In genomic region chr2:95990884-95991283, GRCh38 we compare ENCODE assay signal across 10 cellular contexts. TPM values are rescaled to one million over a fixed set of nuclear protein-coding genes. Genes with fewer than 3 reads are reported as not detected.
A peak's percentile ranks its signal among the peaks of the same experiment; 100 is the strongest.
DNase-seq lines count a peak whose midpoint lies in the region; ATAC-seq and TF ChIP-seq lines count a peak whose summit lies in the region.
"Not testable (repeated sequence)": the region's sequence is repeated elsewhere in the genome, so short reads cannot be mapped to it uniquely, and the experiment has no call there.
"Had no signal": no experiment of that assay in that cellular context is flagged by ENCODE, and none has a peak within 500 bp of the region (broad histone marks: within the 10 kb centered on the region; RNA-seq: fewer than 3 reads in every experiment).

No MANE protein-coding gene starts in this region.

- H3K27me3 ChIP-seq in HAP-1 (ENCODE audit: low read depth); Panc1 (ENCODE audit: control insufficient read depth, insufficient read depth, low read length); breast epithelium: not testable (repeated sequence)

- H3K4me1 ChIP-seq in HAP-1; Panc1 (ENCODE audit: control insufficient read depth, insufficient read depth, low read length); breast epithelium: not testable (repeated sequence)

- not testable (repeated sequence) for BruUV-seq in Panc1 (replicated peaks; lab: Mats Ljungman, UMichigan)

- H3K27ac Mint-ChIP-seq in activated CD8-positive, alpha-beta memory T cell treated with anti-CD3 and anti-CD28 coated beads, Interleukin-2, amount 10 ng/mL, durations not matched to agents 7 days and 5 days: not testable (repeated sequence)
- peak overlapping the region in 3 of 10 donors; percentile 52 to 97 (median 59) for H3K27ac Mint-ChIP-seq in naive thymus-derived CD8-positive, alpha-beta T cell
- peak overlapping the region; percentile 94 for H3K27ac Mint-ChIP-seq in stimulated activated memory B cell treated with anti-CD40 and anti-IgM and Interleukin-4, amounts not matched to agents 10 μg/mL and 1 μg/mL and 100 μg/mL, for 72 hours

- H3K9me3 ChIP-seq in HAP-1; Panc1 (ENCODE audit: control insufficient read depth, insufficient read depth, low read depth, low read length); breast epithelium: not testable (repeated sequence)

- in situ Hi-C loops in HAP-1 (cut with MboI; ENCODE audit: low sequenced_read_pairs); Panc1 (cut with HindIII; ENCODE audit: low pct_unique_long_range_greater_than_20kb, low sequenced_read_pairs): not testable (repeated sequence)

- DNase-seq in AG04449 (ENCODE audit: low read depth, low spot score); HAP-1 (ENCODE audit: low spot score in 2 of 2); Panc1 (ENCODE audit: low read depth, low spot score); breast epithelium (ENCODE audit: low spot score in 2 of 2); fibroblast of the aortic adventitia (ENCODE audit: low read depth); naive thymus-derived CD8-positive, alpha-beta T cell: not testable (repeated sequence)
- DNase-seq in activated CD8-positive, alpha-beta memory T cell treated with anti-CD3 and anti-CD28 coated beads, Interleukin-2, amount 10 ng/mL, durations not matched to agents 7 days and 5 days: peak; percentile 43

- TF ChIP-seq CTCF in AG04449 (IDR thresholded peaks at IDR 0.05; ENCODE audit: insufficient read depth, low read length, missing control alignments); Panc1 (IDR thresholded peaks at IDR 0.05); breast epithelium (IDR thresholded peaks at IDR 0.05); fibroblast of the aortic adventitia (IDR thresholded peaks at IDR 0.05; ENCODE audit: insufficient read depth, low read length): not testable (repeated sequence)

- not testable (repeated sequence) for H3K36me3 ChIP-seq in HAP-1 (replicated peaks); Panc1 (ENCODE audit: control insufficient read depth, insufficient read depth, low read length); breast epithelium

- intact Hi-C loops in Panc1 (cut with micrococcal nuclease; ENCODE audit: unreplicated experiment); breast epithelium (cut with DNase I; ENCODE audit: low total_unique reads): not testable (repeated sequence)

- CTCF ChIA-PET in AG04449 (lab: Yijun Ruan, JAX): interaction anchor here (2.6 to 2.8 kb wide), 2 partner anchors 127 to 183 kb away, joined by 31 to 35 read pairs; partner anchors contain the start of gene ADRA2B
- CTCF ChIA-PET in Panc1 (lab: Charles Lee); activated CD8-positive, alpha-beta memory T cell treated with anti-CD3 and anti-CD28 coated beads, Interleukin-2, amount 10 ng/mL, durations not matched to agents 7 days and 5 days (lab: Charles Lee): not testable (repeated sequence)

- POLR2A ChIA-PET in AG04449 (lab: Yijun Ruan, JAX); Panc1 (lab: Charles Lee): not testable (repeated sequence)
- POLR2A ChIA-PET in naive thymus-derived CD8-positive, alpha-beta T cell (lab: Charles Lee): interaction anchor here (0.8 kb wide), 2 partner anchors 126 to 218 kb away, joined by 3 read pairs; partner anchors contain the start of gene STARD7

- not testable (repeated sequence) for H3K9me3 Mint-ChIP-seq in activated CD8-positive, alpha-beta memory T cell treated with anti-CD3 and anti-CD28 coated beads, Interleukin-2, amount 10 ng/mL, durations not matched to agents 7 days and 5 days (ENCODE audit: low read depth); naive thymus-derived CD8-positive, alpha-beta T cell; stimulated activated memory B cell treated with anti-CD40 and anti-IgM and Interleukin-4, amounts not matched to agents 10 μg/mL and 1 μg/mL and 100 μg/mL, for 72 hours

- H3K4me1 Mint-ChIP-seq in activated CD8-positive, alpha-beta memory T cell treated with anti-CD3 and anti-CD28 coated beads, Interleukin-2, amount 10 ng/mL, durations not matched to agents 7 days and 5 days: peaks cover 11% of the 10 kb centered on the region
- H3K4me1 Mint-ChIP-seq in naive thymus-derived CD8-positive, alpha-beta T cell; stimulated activated memory B cell treated with anti-CD40 and anti-IgM and Interleukin-4, amounts not matched to agents 10 μg/mL and 1 μg/mL and 100 μg/mL, for 72 hours: not testable (repeated sequence)

- not testable (repeated sequence) for TF ChIP-seq POLR2A in breast epithelium (IDR thresholded peaks at IDR 0.05)

- H3K36me3 Mint-ChIP-seq in activated CD8-positive, alpha-beta memory T cell treated with anti-CD3 and anti-CD28 coated beads, Interleukin-2, amount 10 ng/mL, durations not matched to agents 7 days and 5 days; naive thymus-derived CD8-positive, alpha-beta T cell; stimulated activated memory B cell treated with anti-CD40 and anti-IgM and Interleukin-4, amounts not matched to agents 10 μg/mL and 1 μg/mL and 100 μg/mL, for 72 hours: not testable (repeated sequence)

- ATAC-seq in Panc1; activated CD8-positive, alpha-beta memory T cell treated with anti-CD3 and anti-CD28 coated beads, Interleukin-2, amount 10 ng/mL, durations not matched to agents 7 days and 5 days; naive thymus-derived CD8-positive, alpha-beta T cell; stimulated activated memory B cell treated with anti-CD40 and anti-IgM and Interleukin-4, amounts not matched to agents 10 μg/mL and 1 μg/mL and 100 μg/mL, for 72 hours: not testable (repeated sequence)

- H3K27me3 Mint-ChIP-seq in activated CD8-positive, alpha-beta memory T cell treated with anti-CD3 and anti-CD28 coated beads, Interleukin-2, amount 10 ng/mL, durations not matched to agents 7 days and 5 days: peaks cover 19% of the 10 kb centered on the region
- H3K27me3 Mint-ChIP-seq in naive thymus-derived CD8-positive, alpha-beta T cell: peaks cover 0 to 20% (median 3%) of the 10 kb centered on the region in 5 donors
- not testable (repeated sequence) for H3K27me3 Mint-ChIP-seq in stimulated activated memory B cell treated with anti-CD40 and anti-IgM and Interleukin-4, amounts not matched to agents 10 μg/mL and 1 μg/mL and 100 μg/mL, for 72 hours

- H3K4me3 Mint-ChIP-seq in activated CD8-positive, alpha-beta memory T cell treated with anti-CD3 and anti-CD28 coated beads, Interleukin-2, amount 10 ng/mL, durations not matched to agents 7 days and 5 days: peak overlapping the region; percentile 66
- peak overlapping the region in 6 of 10 donors; percentile 41 to 92 (median 52) for H3K4me3 Mint-ChIP-seq in naive thymus-derived CD8-positive, alpha-beta T cell
- peak overlapping the region; percentile 68 for H3K4me3 Mint-ChIP-seq in stimulated activated memory B cell treated with anti-CD40 and anti-IgM and Interleukin-4, amounts not matched to agents 10 μg/mL and 1 μg/mL and 100 μg/mL, for 72 hours

- not testable (repeated sequence) for H3K27ac ChIP-seq in Panc1 (ENCODE audit: low read length)
- peak overlapping the region in 1 of 2 donors; percentile 93 for H3K27ac ChIP-seq in breast epithelium

- H3K4me3 ChIP-seq in AG04449 (ENCODE audit: low read depth, low read length) (peak overlapping the region; percentile 51), HAP-1 (peak overlapping the region; percentile 27), Panc1 (ENCODE audit: low read depth in 2 of 2, low read length in 2 of 2) (peak overlapping the region; percentile 25 to 35; a peak in 3 of 4 replicates), breast epithelium (peak overlapping the region; percentile 49 to 87 (median 72)), fibroblast of the aortic adventitia (ENCODE audit: low read depth, low read length) (peak overlapping the region; percentile 56)

RNA-seq across cellular contexts. Expression of gene ANKRD36C, which starts 0.7 kb away (rescaled TPM):
- 22.0 TPM for total RNA-seq in Panc1 (2021; ENCODE audit: unreplicated experiment)
- 3.1 TPM for polyA plus RNA-seq in Panc1 (2012; ENCODE audit: insufficient read length)
- 100 to 1,000 TPM in 1 of 2 experiments, 10 to 100 TPM in 1; 58.8 to 132 TPM for total RNA-seq in activated CD8-positive, alpha-beta memory T cell treated with anti-CD3 and anti-CD28 coated beads, Interleukin-2, amount 10 ng/mL, durations not matched to agents 7 days and 5 days
- 100 to 1,000 TPM in 1 of 3 donors, 10 to 100 TPM in 2; 54.7 to 407 (median 81.3) TPM for total RNA-seq in breast epithelium
- total RNA-seq in fibroblast of the aortic adventitia (ENCODE audit: low replicate concordance): 69.1 and 94.5 TPM in 2 replicates
- total RNA-seq in naive thymus-derived CD8-positive, alpha-beta T cell: 10 to 100 TPM; 67.1 to 71.8 TPM
- polyA plus RNA-seq in naive thymus-derived CD8-positive, alpha-beta T cell: 10 to 100 TPM in 2 of 3 donors, 1 to 10 TPM in 1; 8.4 to 13.6 (median 12.9) TPM

RNA-seq across cellular contexts. Expression of gene GPAT2, which starts 43.8 kb away (rescaled TPM):
- total RNA-seq in Panc1 (2021; ENCODE audit: unreplicated experiment) (not detected), breast epithelium (10 to 100 TPM in 1 of 3 donors, 1 to 10 TPM in 2; 5.9 to 11.7 (median 8.8) TPM), fibroblast of the aortic adventitia (ENCODE audit: low replicate concordance) (10.2 TPM in 1 of 2 replicates, not detected in the other)
- polyA plus RNA-seq in Panc1 (2012; ENCODE audit: insufficient read length): not detected
- total RNA-seq in activated CD8-positive, alpha-beta memory T cell treated with anti-CD3 and anti-CD28 coated beads, Interleukin-2, amount 10 ng/mL, durations not matched to agents 7 days and 5 days: 10 to 100 TPM; 19.6 to 26.7 TPM
- 10 to 100 TPM in 1 of 2 experiments, 1 to 10 TPM in 1; 9.9 to 11.7 TPM for total RNA-seq in naive thymus-derived CD8-positive, alpha-beta T cell
- 1 to 10 TPM; 1.1 to 8.8 (median 4.2) TPM for polyA plus RNA-seq in naive thymus-derived CD8-positive, alpha-beta T cell
- total RNA-seq: A673, LHCN-M2 had no signal
